ENCODE assay signal across 1 cellular context in the genomic region with DNA sequence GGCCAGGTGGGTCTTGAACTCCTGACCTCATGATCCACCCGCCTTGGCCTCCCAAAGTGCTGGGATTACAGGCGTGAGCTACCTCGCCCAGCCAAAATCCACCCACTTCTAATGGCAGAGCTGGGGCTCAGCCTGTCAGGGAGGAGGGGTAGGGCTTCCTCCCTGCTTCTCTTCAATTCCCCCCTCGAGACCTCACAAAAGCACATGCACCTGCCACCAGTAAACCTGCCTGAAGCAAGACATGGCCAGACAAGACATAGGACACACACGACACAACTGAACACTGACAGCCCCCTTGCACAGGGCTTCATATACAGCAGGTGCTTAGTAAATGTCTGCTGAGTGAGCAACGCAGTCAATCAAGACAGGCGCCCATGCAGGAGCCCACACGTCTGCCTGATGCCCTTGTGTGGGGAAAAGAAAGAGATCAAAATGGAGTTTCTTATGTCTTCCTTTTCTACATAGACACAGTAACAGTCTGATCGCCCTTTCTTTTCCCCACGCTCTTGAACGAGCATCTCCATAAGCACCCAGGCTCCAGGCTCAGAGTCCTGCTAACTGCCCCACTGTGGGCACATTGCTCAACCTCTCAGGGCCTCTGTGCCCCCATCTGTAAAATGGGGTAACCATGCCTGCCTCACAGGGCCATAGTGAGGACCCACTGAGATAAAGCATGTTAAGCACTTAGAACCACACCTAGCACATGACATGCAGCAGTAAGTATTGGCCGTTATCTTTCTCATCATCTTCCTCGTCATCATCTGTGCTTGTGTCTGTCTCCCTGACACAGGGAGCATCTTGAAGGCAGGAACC.
TF ChIP-seq lines count a peak whose summit lies in the region.

No MANE protein-coding gene starts in this region.

TF ChIP-seq in K562, 482 proteins besides CTCF, POLR2A, EP300 and RAD21 (continued from another document):
- TF ChIP-seq RFX7 (CRISPR knock-in tag; IDR thresholded peaks at IDR 0.05), result no peak
- TF ChIP-seq, protein P1, sequence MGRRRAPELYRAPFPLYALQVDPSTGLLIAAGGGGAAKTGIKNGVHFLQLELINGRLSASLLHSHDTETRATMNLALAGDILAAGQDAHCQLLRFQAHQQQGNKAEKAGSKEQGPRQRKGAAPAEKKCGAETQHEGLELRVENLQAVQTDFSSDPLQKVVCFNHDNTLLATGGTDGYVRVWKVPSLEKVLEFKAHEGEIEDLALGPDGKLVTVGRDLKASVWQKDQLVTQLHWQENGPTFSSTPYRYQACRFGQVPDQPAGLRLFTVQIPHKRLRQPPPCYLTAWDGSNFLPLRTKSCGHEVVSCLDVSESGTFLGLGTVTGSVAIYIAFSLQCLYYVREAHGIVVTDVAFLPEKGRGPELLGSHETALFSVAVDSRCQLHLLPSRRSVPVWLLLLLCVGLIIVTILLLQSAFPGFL (CRISPR knock-in tag; IDR thresholded peaks at IDR 0.05), result no peak
- TF ChIP-seq, protein P2, sequence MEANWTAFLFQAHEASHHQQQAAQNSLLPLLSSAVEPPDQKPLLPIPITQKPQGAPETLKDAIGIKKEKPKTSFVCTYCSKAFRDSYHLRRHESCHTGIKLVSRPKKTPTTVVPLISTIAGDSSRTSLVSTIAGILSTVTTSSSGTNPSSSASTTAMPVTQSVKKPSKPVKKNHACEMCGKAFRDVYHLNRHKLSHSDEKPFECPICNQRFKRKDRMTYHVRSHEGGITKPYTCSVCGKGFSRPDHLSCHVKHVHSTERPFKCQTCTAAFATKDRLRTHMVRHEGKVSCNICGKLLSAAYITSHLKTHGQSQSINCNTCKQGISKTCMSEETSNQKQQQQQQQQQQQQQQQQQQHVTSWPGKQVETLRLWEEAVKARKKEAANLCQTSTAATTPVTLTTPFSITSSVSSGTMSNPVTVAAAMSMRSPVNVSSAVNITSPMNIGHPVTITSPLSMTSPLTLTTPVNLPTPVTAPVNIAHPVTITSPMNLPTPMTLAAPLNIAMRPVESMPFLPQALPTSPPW (CRISPR knock-in tag; IDR thresholded peaks at IDR 0.05), result no peak
- no peak for TF ChIP-seq CBX3 (IDR thresholded peaks at IDR 0.05; ENCODE audit: borderline replicate concordance in 1 of 2, low read length in 2 of 2)
- TF ChIP-seq TBL1XR1 (IDR thresholded peaks at IDR 0.05; ENCODE audit: low read length in 2 of 2), result no peak
- TF ChIP-seq ZNF174 (CRISPR knock-in tag; IDR thresholded peaks at IDR 0.05), result no peak
- no peak for TF ChIP-seq ERF (CRISPR knock-in tag; IDR thresholded peaks at IDR 0.05)
- no peak for TF ChIP-seq POLR2G (IDR thresholded peaks at IDR 0.05; ENCODE audit: low read depth, low read length)
- TF ChIP-seq PTRF (tag; IDR thresholded peaks at IDR 0.05), result no peak
- no peak for TF ChIP-seq ZNF444 (CRISPR knock-in tag; IDR thresholded peaks at IDR 0.05)
- no peak for TF ChIP-seq SAP30 (IDR thresholded peaks at IDR 0.05; ENCODE audit: borderline replicate concordance, insufficient read depth, low read depth, low read length, poor library complexity, severe bottlenecking)
- TF ChIP-seq, protein P3, sequence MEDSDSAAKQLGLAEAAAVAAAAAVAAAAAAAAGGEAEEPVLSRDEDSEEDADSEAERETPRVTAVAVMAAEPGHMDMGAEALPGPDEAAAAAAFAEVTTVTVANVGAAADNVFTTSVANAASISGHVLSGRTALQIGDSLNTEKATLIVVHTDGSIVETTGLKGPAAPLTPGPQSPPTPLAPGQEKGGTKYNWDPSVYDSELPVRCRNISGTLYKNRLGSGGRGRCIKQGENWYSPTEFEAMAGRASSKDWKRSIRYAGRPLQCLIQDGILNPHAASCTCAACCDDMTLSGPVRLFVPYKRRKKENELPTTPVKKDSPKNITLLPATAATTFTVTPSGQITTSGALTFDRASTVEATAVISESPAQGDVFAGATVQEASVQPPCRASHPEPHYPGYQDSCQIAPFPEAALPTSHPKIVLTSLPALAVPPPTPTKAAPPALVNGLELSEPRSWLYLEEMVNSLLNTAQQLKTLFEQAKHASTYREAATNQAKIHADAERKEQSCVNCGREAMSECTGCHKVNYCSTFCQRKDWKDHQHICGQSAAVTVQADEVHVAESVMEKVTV (CRISPR knock-in tag; IDR thresholded peaks at IDR 0.05), result no peak
- TF ChIP-seq NONO (IDR thresholded peaks at IDR 0.05; ENCODE audit: low read depth in 2 of 2, low read length in 1 of 2), result no peak
- no peak for TF ChIP-seq CHD1 (IDR thresholded peaks at IDR 0.05; ENCODE audit: low read length)
- no peak for TF ChIP-seq SMARCB1 (IDR thresholded peaks at IDR 0.05; ENCODE audit: insufficient read length, low read depth)
- 0 out of 2 replicates have a peak, but pooled peaks have one; percentile 66 for TF ChIP-seq FOXJ2 (tag; IDR thresholded peaks at IDR 0.05)
- TF ChIP-seq ZNF175 (CRISPR knock-in tag; IDR thresholded peaks at IDR 0.05; ENCODE audit: low read depth), result peak; percentile 56; the same call in 1 of the 2 replicates
- TF ChIP-seq, protein P4, sequence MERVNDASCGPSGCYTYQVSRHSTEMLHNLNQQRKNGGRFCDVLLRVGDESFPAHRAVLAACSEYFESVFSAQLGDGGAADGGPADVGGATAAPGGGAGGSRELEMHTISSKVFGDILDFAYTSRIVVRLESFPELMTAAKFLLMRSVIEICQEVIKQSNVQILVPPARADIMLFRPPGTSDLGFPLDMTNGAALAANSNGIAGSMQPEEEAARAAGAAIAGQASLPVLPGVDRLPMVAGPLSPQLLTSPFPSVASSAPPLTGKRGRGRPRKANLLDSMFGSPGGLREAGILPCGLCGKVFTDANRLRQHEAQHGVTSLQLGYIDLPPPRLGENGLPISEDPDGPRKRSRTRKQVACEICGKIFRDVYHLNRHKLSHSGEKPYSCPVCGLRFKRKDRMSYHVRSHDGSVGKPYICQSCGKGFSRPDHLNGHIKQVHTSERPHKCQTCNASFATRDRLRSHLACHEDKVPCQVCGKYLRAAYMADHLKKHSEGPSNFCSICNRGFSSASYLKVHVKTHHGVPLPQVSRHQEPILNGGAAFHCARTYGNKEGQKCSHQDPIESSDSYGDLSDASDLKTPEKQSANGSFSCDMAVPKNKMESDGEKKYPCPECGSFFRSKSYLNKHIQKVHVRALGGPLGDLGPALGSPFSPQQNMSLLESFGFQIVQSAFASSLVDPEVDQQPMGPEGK (CRISPR knock-in tag; IDR thresholded peaks at IDR 0.05; ENCODE audit: borderline replicate concordance), result no peak
- no peak for TF ChIP-seq ETV6 (IDR thresholded peaks at IDR 0.05; ENCODE audit: borderline replicate concordance in 1 of 2, low read depth in 2 of 2, low read length in 1 of 2)
- no peak for TF ChIP-seq ETV6 (CRISPR knock-in tag; IDR thresholded peaks at IDR 0.05; ENCODE audit: borderline replicate concordance)
- TF ChIP-seq MYC (IDR thresholded peaks at IDR 0.05; ENCODE audit: low read depth, low read length), result no peak
- no peak for TF ChIP-seq MYC (CRISPR knock-in tag; IDR thresholded peaks at IDR 0.05; ENCODE audit: borderline replicate concordance, low read depth)
- 0 out of 2 replicates have a peak, but pooled peaks have one; percentile 37 for TF ChIP-seq KLF6 (CRISPR knock-in tag; IDR thresholded peaks at IDR 0.05; ENCODE audit: borderline replicate concordance)
- TF ChIP-seq, protein P5, sequence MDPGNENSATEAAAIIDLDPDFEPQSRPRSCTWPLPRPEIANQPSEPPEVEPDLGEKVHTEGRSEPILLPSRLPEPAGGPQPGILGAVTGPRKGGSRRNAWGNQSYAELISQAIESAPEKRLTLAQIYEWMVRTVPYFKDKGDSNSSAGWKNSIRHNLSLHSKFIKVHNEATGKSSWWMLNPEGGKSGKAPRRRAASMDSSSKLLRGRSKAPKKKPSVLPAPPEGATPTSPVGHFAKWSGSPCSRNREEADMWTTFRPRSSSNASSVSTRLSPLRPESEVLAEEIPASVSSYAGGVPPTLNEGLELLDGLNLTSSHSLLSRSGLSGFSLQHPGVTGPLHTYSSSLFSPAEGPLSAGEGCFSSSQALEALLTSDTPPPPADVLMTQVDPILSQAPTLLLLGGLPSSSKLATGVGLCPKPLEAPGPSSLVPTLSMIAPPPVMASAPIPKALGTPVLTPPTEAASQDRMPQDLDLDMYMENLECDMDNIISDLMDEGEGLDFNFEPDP (CRISPR knock-in tag; IDR thresholded peaks at IDR 0.05), result no peak
- no peak for TF ChIP-seq NCOA2 (IDR thresholded peaks at IDR 0.05; ENCODE audit: partially characterized antibody in 2 of 2)
- no peak for TF ChIP-seq NCOR1 (IDR thresholded peaks at IDR 0.05)
- TF ChIP-seq BACH1 (tag; IDR thresholded peaks at IDR 0.05), result no peak
- TF ChIP-seq HDGF (IDR thresholded peaks at IDR 0.05), result no peak
- TF ChIP-seq GTF2A2 (tag; IDR thresholded peaks at IDR 0.05), result no peak
- no peak for TF ChIP-seq ZNF699 (CRISPR knock-in tag; IDR thresholded peaks at IDR 0.05; ENCODE audit: insufficient replicate concordance)
- TF ChIP-seq TSC22D4 (tag; IDR thresholded peaks at IDR 0.05), result no peak
- no peak for TF ChIP-seq KDM2B (CRISPR knock-in tag; IDR thresholded peaks at IDR 0.05)
- no peak for TF ChIP-seq GTF2F1 (IDR thresholded peaks at IDR 0.05; ENCODE audit: low read depth, low read length)
- TF ChIP-seq HSF4 (CRISPR knock-in tag; IDR thresholded peaks at IDR 0.05; ENCODE audit: borderline replicate concordance), result no peak; the same call in 1 of the 2 replicates
- TF ChIP-seq RFX1 (IDR thresholded peaks at IDR 0.05), result no peak
- TF ChIP-seq NFE2L1 (tag; IDR thresholded peaks at IDR 0.05; ENCODE audit: borderline replicate concordance, low read depth), result no peak
- peak; percentile 44; the same call in 1 of the 2 replicates for TF ChIP-seq BHLHE40 (IDR thresholded peaks at IDR 0.05; ENCODE audit: low read length)
- TF ChIP-seq, protein P6, sequence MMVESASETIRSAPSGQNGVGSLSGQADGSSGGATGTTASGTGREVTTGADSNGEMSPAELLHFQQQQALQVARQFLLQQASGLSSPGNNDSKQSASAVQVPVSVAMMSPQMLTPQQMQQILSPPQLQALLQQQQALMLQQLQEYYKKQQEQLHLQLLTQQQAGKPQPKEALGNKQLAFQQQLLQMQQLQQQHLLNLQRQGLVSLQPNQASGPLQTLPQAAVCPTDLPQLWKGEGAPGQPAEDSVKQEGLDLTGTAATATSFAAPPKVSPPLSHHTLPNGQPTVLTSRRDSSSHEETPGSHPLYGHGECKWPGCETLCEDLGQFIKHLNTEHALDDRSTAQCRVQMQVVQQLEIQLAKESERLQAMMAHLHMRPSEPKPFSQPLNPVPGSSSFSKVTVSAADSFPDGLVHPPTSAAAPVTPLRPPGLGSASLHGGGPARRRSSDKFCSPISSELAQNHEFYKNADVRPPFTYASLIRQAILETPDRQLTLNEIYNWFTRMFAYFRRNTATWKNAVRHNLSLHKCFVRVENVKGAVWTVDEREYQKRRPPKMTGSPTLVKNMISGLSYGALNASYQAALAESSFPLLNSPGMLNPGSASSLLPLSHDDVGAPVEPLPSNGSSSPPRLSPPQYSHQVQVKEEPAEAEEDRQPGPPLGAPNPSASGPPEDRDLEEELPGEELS (CRISPR knock-in tag; IDR thresholded peaks at IDR 0.05; ENCODE audit: borderline replicate concordance), result no peak
- no peak for TF ChIP-seq CEBPG (CRISPR knock-in tag; IDR thresholded peaks at IDR 0.05)
- no peak for TF ChIP-seq CEBPG (tag; conservative IDR thresholded peaks at IDR 0.05 in 1 of 2, IDR thresholded peaks at IDR 0.05 in 1 of 2)
- no peak for TF ChIP-seq ZNF3 (CRISPR knock-in tag; IDR thresholded peaks at IDR 0.05)
- TF ChIP-seq TCFL5 (CRISPR knock-in tag; conservative IDR thresholded peaks at IDR 0.05), result no peak
- no peak for TF ChIP-seq ZNF124 (CRISPR knock-in tag; IDR thresholded peaks at IDR 0.05)
- no peak for TF ChIP-seq TAF7 (tag; IDR thresholded peaks at IDR 0.05)
- no peak for TF ChIP-seq CAMTA2 (CRISPR knock-in tag; conservative IDR thresholded peaks at IDR 0.05)
- no peak for TF ChIP-seq ZNF695 (CRISPR knock-in tag; IDR thresholded peaks at IDR 0.05)
- TF ChIP-seq, protein P7, sequence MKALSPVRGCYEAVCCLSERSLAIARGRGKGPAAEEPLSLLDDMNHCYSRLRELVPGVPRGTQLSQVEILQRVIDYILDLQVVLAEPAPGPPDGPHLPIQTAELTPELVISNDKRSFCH (CRISPR knock-in tag; IDR thresholded peaks at IDR 0.05), result no peak
- TF ChIP-seq, protein P7 (tag; IDR thresholded peaks at IDR 0.05), result no peak
- TF ChIP-seq ZNF263 (CRISPR knock-in tag; IDR thresholded peaks at IDR 0.05; ENCODE audit: borderline replicate concordance), result no peak
- no peak for TF ChIP-seq BDP1 (IDR thresholded peaks at IDR 0.05; ENCODE audit: insufficient read depth, insufficient read length)
- TF ChIP-seq ZNF23 (CRISPR knock-in tag; IDR thresholded peaks at IDR 0.05), result no peak
- 0 out of 2 replicates have a peak, but pooled peaks have one; percentile 29 for TF ChIP-seq MEF2D (tag; conservative IDR thresholded peaks at IDR 0.05; ENCODE audit: low read depth)
- TF ChIP-seq HDAC1 (IDR thresholded peaks at IDR 0.05), result 0 out of 4 replicates have a peak, but pooled peaks of 1 of the 2 experiments have one; percentile 24
- no peak for TF ChIP-seq ZNF57 (CRISPR knock-in tag; IDR thresholded peaks at IDR 0.05)
